13 cellular contexts compared by ENCODE assay signal in the genomic region with DNA sequence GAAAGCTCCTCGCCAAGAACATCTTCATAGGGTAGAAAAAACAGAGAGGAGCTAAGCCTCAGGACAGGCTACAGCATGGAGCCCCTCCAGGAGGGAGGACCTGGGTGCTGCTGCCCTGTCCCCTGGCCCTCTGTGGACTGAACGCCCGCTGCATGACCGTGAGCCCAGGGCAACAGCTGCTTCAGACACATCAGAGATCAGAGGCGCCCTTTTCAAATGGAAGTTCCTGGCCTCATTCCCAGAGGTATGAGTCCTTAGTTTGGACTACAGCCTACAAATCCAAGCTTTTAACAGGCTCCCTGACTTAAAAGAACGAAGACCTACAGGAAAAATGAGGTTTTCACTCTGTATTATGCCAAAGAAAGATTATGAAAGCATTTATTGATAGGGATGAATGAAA. TPM values are rescaled to one million over a fixed set of nuclear protein-coding genes. Genes with fewer than 3 reads are reported as not detected.
A peak's percentile ranks its signal among the peaks of the same experiment; 100 is the strongest.
DNase-seq lines count a peak whose midpoint lies in the region; ATAC-seq, FAIRE-seq and TF ChIP-seq lines count a peak whose summit lies in the region.
"Had no signal": no experiment of that assay in that cellular context is flagged by ENCODE, and none has a peak within 500 bp of the region (broad histone marks: within the 10 kb centered on the region; RNA-seq: fewer than 3 reads in every experiment).

No MANE protein-coding gene starts in this region.

- H3K36me3 ChIP-seq in mesenchymal stem cell (ENCODE audit: control insufficient read depth in 1 of 2, insufficient read depth in 2 of 2, low read depth in 1 of 2, low read length in 2 of 2) (peaks cover 3 to 7% of the 10 kb centered on the region in 2 experiments), transverse colon (no peaks in the 10 kb centered on the region), H7 (replicated peaks; ENCODE audit: control insufficient read depth, insufficient read depth, low read length) (no peaks in the 10 kb centered on the region)

- H3K4me3 ChIP-seq in AG04450 (ENCODE audit: low read depth, low read length) (peak overlapping the region; percentile 47), mesenchymal stem cell (ENCODE audit: insufficient read depth in 1 of 2, low read depth in 1 of 2, low read length in 2 of 2) (peak overlapping the region in 1 of 2 experiments; percentile 62), transverse colon (no peak overlapping the region), H7 (ENCODE audit: insufficient read depth, low read depth, low read length) (no peak overlapping the region)

- no peak overlapping the region for H2BK120ac ChIP-seq in mesenchymal stem cell (ENCODE audit: low read depth, low read length)

- 78% methylated on average over 6 of the region's 6 CpGs for WGBS in mesenchymal stem cell
- WGBS in transverse colon (ENCODE audit: low coverage in 1 of 2), 2 donors = 57 to 60% methylated on average over 1 to 5 of the region's 6 CpGs

- no peak overlapping the region for H3K23ac ChIP-seq in mesenchymal stem cell (ENCODE audit: low read length in 2 of 2)

- no peaks in the 10 kb centered on the region for H3K79me1 ChIP-seq in mesenchymal stem cell (replicated peaks; ENCODE audit: low read length, poor library complexity, severe bottlenecking)

- intact Hi-C loops in transverse colon (cut with DNase I; ENCODE audit: low total_unique reads) = no loop called here
- intact Hi-C loops in CD4-positive, alpha-beta T cell (cut with DNase I, micrococcal nuclease) = no loop called here

- no peak overlapping the region for H4K91ac ChIP-seq in mesenchymal stem cell (ENCODE audit: low read length)

- H3K4ac ChIP-seq in mesenchymal stem cell (ENCODE audit: low read depth in 1 of 2, low read length in 2 of 2) = no peak overlapping the region

- TF ChIP-seq POLR2A in transverse colon (IDR thresholded peaks at IDR 0.05) = no peak

- POLR2A ChIA-PET in AG04450 (lab: Yijun Ruan, JAX) = no interaction called here
- POLR2A ChIA-PET in CD4-positive, alpha-beta T cell (lab: Charles Lee) = no interaction called here

- H2BK5ac ChIP-seq in mesenchymal stem cell (ENCODE audit: low read depth, low read length, poor library complexity, severe bottlenecking) = no peak overlapping the region

- H3K27me3 ChIP-seq in AG04450 (ENCODE audit: control insufficient read depth, insufficient read depth, low read length) (no peaks in the 10 kb centered on the region), mesenchymal stem cell (ENCODE audit: control insufficient read depth in 1 of 2, insufficient read depth in 1 of 2, low read length in 2 of 2) (peaks cover 0 to 4% of the 10 kb centered on the region in 2 experiments), transverse colon (no peaks in the 10 kb centered on the region), H7 (ENCODE audit: control insufficient read depth, insufficient read depth, low read length) (no peaks in the 10 kb centered on the region)
- H3K27me3 ChIP-seq in CD4-positive, alpha-beta T cell (ENCODE audit: control insufficient read depth, insufficient read depth, low read length) = no peaks in the 10 kb centered on the region

- no peak for FAIRE-seq in HTR-8/SVneo (lab: Jason Lieb, UNC)

- H3K27ac ChIP-seq in AG04450 (ENCODE audit: low read depth, low read length) = no peak overlapping the region
- H3K27ac ChIP-seq in mesenchymal stem cell (ENCODE audit: low read length, poor library complexity, severe bottlenecking) = no peak overlapping the region
- no peak overlapping the region for H3K27ac ChIP-seq in transverse colon
- H3K27ac ChIP-seq in CD4-positive, alpha-beta T cell (ENCODE audit: low read depth, low read length) = no peak overlapping the region
- H3K27ac ChIP-seq: C4-2B had no signal

- no peak overlapping the region for H3K18ac ChIP-seq in mesenchymal stem cell (ENCODE audit: low read depth in 1 of 2, low read length in 2 of 2)

- DNase-seq in AG04450 (ENCODE audit: low read depth, low spot score) (peak; percentile 62), HTR-8/SVneo (ENCODE audit: insufficient read length, low spot score) (peak; percentile 22), dedifferentiated amniotic fluid mesenchymal stem cell (ENCODE audit: extremely low spot score) (peak; percentile 59), mesenchymal stem cell (no peak), transverse colon (no peak), H7 (no peak)
- no peak for DNase-seq in activated CD4-positive, alpha-beta T cell treated with anti-CD3 and anti-CD28 coated beads, Interleukin-2, amount 50 U/mL, for 4 hours
- DNase-seq in CD4-positive, alpha-beta T cell = no peak
- DNase-seq: central memory CD4-positive, alpha-beta T cell; KBM-7; NCI-H524 treated with DMSO at 0.1 percent for 48 hours had no signal

- H3K9me3 ChIP-seq in AG04450 (ENCODE audit: control insufficient read depth, insufficient read depth, low read length) (peaks cover 6% of the 10 kb centered on the region), mesenchymal stem cell (ENCODE audit: control insufficient read depth, low read length) (peaks cover 13% of the 10 kb centered on the region), transverse colon (peaks cover 2 to 6% of the 10 kb centered on the region in 2 donors)
- peaks cover 14% of the 10 kb centered on the region for H3K9me3 ChIP-seq in CD4-positive, alpha-beta T cell (ENCODE audit: control insufficient read depth, low read length)

- H2AFZ ChIP-seq in mesenchymal stem cell (ENCODE audit: low read depth, low read length) = no peak overlapping the region

- H2BK15ac ChIP-seq in mesenchymal stem cell (ENCODE audit: low read depth, poor library complexity, severe bottlenecking) = no peak overlapping the region

- no peak overlapping the region for H3K27ac Mint-ChIP-seq in CD4-positive, alpha-beta T cell
- H3K27ac Mint-ChIP-seq: T-helper 1 cell treated with Interleukin-12 subunit alpha and Interleukin-12 subunit beta and Interleukin-4 antibody, amounts not matched to agents 30 μg/mL and 1 μg/mL, for 36 hours had no signal

- ATAC-seq in CD4-positive, alpha-beta T cell (ENCODE audit: poor library complexity) = no peak

- no peak overlapping the region for H2AK5ac ChIP-seq in mesenchymal stem cell (ENCODE audit: low read length, severe bottlenecking)

- H3K4me2 ChIP-seq in mesenchymal stem cell (ENCODE audit: low read length, poor library complexity, severe bottlenecking) = no peak overlapping the region

- peaks cover 6% of the 10 kb centered on the region for H3K9me3 Mint-ChIP-seq in CD4-positive, alpha-beta T cell

- H3K4me3 Mint-ChIP-seq in CD4-positive, alpha-beta T cell = no peak overlapping the region
- H3K4me3 Mint-ChIP-seq: T-helper 1 cell treated with Interleukin-12 subunit alpha and Interleukin-12 subunit beta and Interleukin-4 antibody, amounts not matched to agents 30 μg/mL and 1 μg/mL, for 36 hours had no signal

- H3K4me1 ChIP-seq in mesenchymal stem cell (ENCODE audit: control insufficient read depth, insufficient read depth, low read depth, low read length) = no peaks in the 10 kb centered on the region
- no peaks in the 10 kb centered on the region for H3K4me1 ChIP-seq in transverse colon

- H3K27me3 Mint-ChIP-seq in CD4-positive, alpha-beta T cell = no peaks in the 10 kb centered on the region

- in situ Hi-C loops in transverse colon (cut with MboI; ENCODE audit: low pct_ligation_motif_present in 1 of 4, low pct_unique_long_range_greater_than_20kb in 1 of 4, low sequenced_read_pairs in 3 of 4) = no loop called here

- no peaks in the 10 kb centered on the region for H3K4me1 Mint-ChIP-seq in CD4-positive, alpha-beta T cell (ENCODE audit: low read depth)

- H3K14ac ChIP-seq in mesenchymal stem cell (ENCODE audit: low read length in 2 of 2) = no peak overlapping the region

- no peak overlapping the region for H2BK12ac ChIP-seq in mesenchymal stem cell (ENCODE audit: low read length in 2 of 2)

- CTCF ChIA-PET in AG04450 (lab: Charles Lee) = interaction anchor here (0.5 to 1.0 kb wide), 3 partner anchors 13 to 1108 kb away, joined by 4 to 6 read pairs (median 4); no protein-coding TSS in a partner anchor
- CTCF ChIA-PET in CD4-positive, alpha-beta T cell (lab: Charles Lee) = interaction anchor here (1.1 kb wide), 1 partner anchor 10 kb away, joined by 3 read pairs; no protein-coding TSS in a partner anchor

- H3K9ac ChIP-seq in mesenchymal stem cell (ENCODE audit: low read length) = peak overlapping the region; percentile 7

- TF ChIP-seq EP300 in transverse colon (IDR thresholded peaks at IDR 0.05; ENCODE audit: low read depth) = no peak

- TF ChIP-seq CTCF in AG04450 (IDR thresholded peaks at IDR 0.05; ENCODE audit: low read depth, low read length) (no peak), transverse colon (IDR thresholded peaks at IDR 0.05) (no peak)
- TF ChIP-seq CTCF in CD4-positive, alpha-beta T cell (IDR thresholded peaks at IDR 0.05) = no peak

- H4K8ac ChIP-seq in mesenchymal stem cell (ENCODE audit: low read length) = no peak overlapping the region

- H3K36me3 Mint-ChIP-seq in CD4-positive, alpha-beta T cell (ENCODE audit: low read depth) = peaks cover 13% of the 10 kb centered on the region

RNA-seq across cellular contexts. Expression of a gene that starts 48.5 kb away (rescaled TPM):
- polyA plus RNA-seq in AG04450 (2011; rRNA removed) = 7.6 and 8.2 TPM in 2 replicates
- polyA minus RNA-seq in AG04450 (2011; rRNA and poly(A)+ RNA removed) = 6.5 and 6.8 TPM in 2 replicates
- polyA plus RNA-seq in mesenchymal stem cell (2013, experiment 1 of 2) = 4.5 TPM
- polyA plus RNA-seq in mesenchymal stem cell (2013, experiment 2 of 2) = 4.8 TPM
- total RNA-seq in transverse colon = 10 to 100 TPM in 1 of 4 donors, 1 to 10 TPM in 3; 2.2 to 15.5 (median 7.9) TPM
- 10 to 100 TPM; 11.4 to 11.5 TPM for total RNA-seq in CD4-positive, alpha-beta T cell
- 17.2 and 19.8 TPM in 2 replicates for total RNA-seq in H7 (2014; rRNA removed; shearing (Covaris generic))

Comparison
In these comparisons a context has a peak if more than half of its experiments do, and no peak if none do; other contexts are left out.
1. DNase-seq: peak in AG04450 (single experiment), HTR-8/SVneo (single experiment) and dedifferentiated amniotic fluid mesenchymal stem cell (single experiment); none in mesenchymal stem cell (single experiment), transverse colon (single experiment), activated CD4-positive, alpha-beta T cell treated with anti-CD3 and anti-CD28 coated beads, Interleukin-2, amount 50 U/mL, for 4 hours (0 of 2), CD4-positive, alpha-beta T cell (0 of 10) and H7 (single experiment).